ENCODE assay signal across 17 cellular contexts in the genomic region with DNA sequence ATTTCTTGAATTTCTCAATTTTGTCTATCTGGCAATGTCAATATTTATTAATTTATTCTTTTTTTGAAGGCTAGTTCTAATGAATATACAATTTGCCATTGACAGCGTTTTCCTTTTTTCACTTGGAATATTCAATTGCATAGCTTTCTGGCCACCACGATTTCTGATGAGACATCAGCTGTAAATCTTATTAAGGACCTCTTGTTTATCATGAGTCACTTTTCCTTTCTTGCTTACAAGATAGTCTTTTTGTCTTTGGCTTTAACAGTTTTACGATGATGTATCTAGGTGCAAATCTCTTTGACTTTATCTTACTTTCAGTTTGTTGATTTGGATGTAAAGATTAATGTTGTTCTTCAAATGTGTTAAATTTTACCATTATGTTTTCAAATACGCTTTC.
A peak's percentile ranks its signal among the peaks of the same experiment; 100 is the strongest.
DNase-seq lines count a peak whose midpoint lies in the region; ATAC-seq, FAIRE-seq and TF ChIP-seq lines count a peak whose summit lies in the region.
"Had no signal": no experiment of that assay in that cellular context is flagged by ENCODE, and none has a peak within 500 bp of the region (broad histone marks: within the 10 kb centered on the region; RNA-seq: fewer than 3 reads in every experiment).

No MANE protein-coding gene starts in this region.

- H3K18ac ChIP-seq in mesenchymal stem cell (ENCODE audit: low read depth in 1 of 2, low read length in 2 of 2): no peak overlapping the region

- H3K9me3 Mint-ChIP-seq in stimulated activated naive B cell treated with anti-CD40 and anti-IgM and Interleukin-4, amounts not matched to agents 10 μg/mL and 1 μg/mL and 100 μg/mL, for 72 hours: peaks cover 0 to 5% of the 10 kb centered on the region in 2 donors

- H3K27me3 Mint-ChIP-seq in stimulated activated naive B cell treated with anti-CD40 and anti-IgM and Interleukin-4, amounts not matched to agents 10 μg/mL and 1 μg/mL and 100 μg/mL, for 72 hours: no peaks in the 10 kb centered on the region
- H3K27me3 Mint-ChIP-seq: CD4-positive, CD25-positive, alpha-beta regulatory T cell had no signal

- H3K27ac ChIP-seq in mesenchymal stem cell (ENCODE audit: low read length, poor library complexity, severe bottlenecking): no peak overlapping the region
- H3K27ac ChIP-seq: RWPE1 had no signal

- H2BK15ac ChIP-seq in mesenchymal stem cell (ENCODE audit: low read depth, poor library complexity, severe bottlenecking): no peak overlapping the region

- no peak overlapping the region for H3K4ac ChIP-seq in mesenchymal stem cell (ENCODE audit: low read depth in 1 of 2, low read length in 2 of 2)

- no peak overlapping the region for H4K8ac ChIP-seq in mesenchymal stem cell (ENCODE audit: low read length)

- no peak overlapping the region for H3K4me3 Mint-ChIP-seq in stimulated activated naive B cell treated with anti-CD40 and anti-IgM and Interleukin-4, amounts not matched to agents 10 μg/mL and 1 μg/mL and 100 μg/mL, for 72 hours
- H3K4me3 Mint-ChIP-seq: CD4-positive, CD25-positive, alpha-beta regulatory T cell had no signal

- H3K36me3 ChIP-seq in BE2C: no peaks in the 10 kb centered on the region
- H3K36me3 ChIP-seq in mesenchymal stem cell (ENCODE audit: control insufficient read depth in 1 of 2, insufficient read depth in 2 of 2, low read depth in 1 of 2, low read length in 2 of 2): no peaks in the 10 kb centered on the region
- H3K36me3 ChIP-seq: HAP-1 had no signal

- no peak overlapping the region for H4K91ac ChIP-seq in mesenchymal stem cell (ENCODE audit: low read length)

- H3K4me3 ChIP-seq in BE2C (ENCODE audit: low read depth, low read length): peak overlapping the region; percentile 13; the same call in 1 of the 2 replicates
- H3K4me3 ChIP-seq in astrocyte of the spinal cord (ENCODE audit: low read depth, low read length): no peak overlapping the region
- peak overlapping the region in 1 of 2 experiments; percentile 45 for H3K4me3 ChIP-seq in mesenchymal stem cell (ENCODE audit: insufficient read depth in 1 of 2, low read depth in 1 of 2, low read length in 2 of 2)
- H3K4me3 ChIP-seq: HAP-1 had no signal

- no peaks in the 10 kb centered on the region for H3K4me1 Mint-ChIP-seq in stimulated activated naive B cell treated with anti-CD40 and anti-IgM and Interleukin-4, amounts not matched to agents 10 μg/mL and 1 μg/mL and 100 μg/mL, for 72 hours
- H3K4me1 Mint-ChIP-seq: CD4-positive, CD25-positive, alpha-beta regulatory T cell had no signal

- no peak overlapping the region for H3K14ac ChIP-seq in mesenchymal stem cell (ENCODE audit: low read length in 2 of 2)

- H3K36me3 Mint-ChIP-seq in stimulated activated naive B cell treated with anti-CD40 and anti-IgM and Interleukin-4, amounts not matched to agents 10 μg/mL and 1 μg/mL and 100 μg/mL, for 72 hours: no peaks in the 10 kb centered on the region
- H3K36me3 Mint-ChIP-seq: CD4-positive, CD25-positive, alpha-beta regulatory T cell had no signal

- no peak overlapping the region for H2BK12ac ChIP-seq in mesenchymal stem cell (ENCODE audit: low read length in 2 of 2)

- in situ Hi-C loops in astrocyte of the spinal cord (cut with HindIII; ENCODE audit: low sequenced_read_pairs): no loop called here

- TF ChIP-seq CTCF in BE2C (IDR thresholded peaks at IDR 0.05; ENCODE audit: low read depth, low read length) (no peak), astrocyte of the spinal cord (IDR thresholded peaks at IDR 0.05; ENCODE audit: low read depth, low read length) (no peak)

- no peaks in the 10 kb centered on the region for H3K4me1 ChIP-seq in BE2C
- no peaks in the 10 kb centered on the region for H3K4me1 ChIP-seq in mesenchymal stem cell (ENCODE audit: control insufficient read depth, insufficient read depth, low read depth, low read length)
- H3K4me1 ChIP-seq: HAP-1 had no signal

- no peaks in the 10 kb centered on the region for H3K9me3 ChIP-seq in BE2C
- peaks cover 19% of the 10 kb centered on the region for H3K9me3 ChIP-seq in mesenchymal stem cell (ENCODE audit: control insufficient read depth, low read length)
- H3K9me3 ChIP-seq: HAP-1 had no signal

- H3K79me1 ChIP-seq in mesenchymal stem cell (replicated peaks; ENCODE audit: low read length, poor library complexity, severe bottlenecking): no peaks in the 10 kb centered on the region

- no peak overlapping the region for H2BK5ac ChIP-seq in mesenchymal stem cell (ENCODE audit: low read depth, low read length, poor library complexity, severe bottlenecking)

- H3K4me2 ChIP-seq in mesenchymal stem cell (ENCODE audit: low read length, poor library complexity, severe bottlenecking): no peak overlapping the region

- H2AK5ac ChIP-seq in mesenchymal stem cell (ENCODE audit: low read length, severe bottlenecking): no peak overlapping the region

- no peak for DNase-seq in BE2C
- peak; percentile 18 for DNase-seq in HT1080 (ENCODE audit: low read depth)
- DNase-seq in astrocyte of the spinal cord (ENCODE audit: low read depth, low spot score): peak; percentile 9
- DNase-seq in mesenchymal stem cell: peak; percentile 63
- DNase-seq in stimulated activated naive B cell treated with anti-CD40 and anti-IgM and Interleukin-4, amounts not matched to agents 10 μg/mL and 1 μg/mL and 100 μg/mL, for 72 hours: no peak
- no peak for DNase-seq in activated CD4-positive, alpha-beta T cell treated with anti-CD3 and anti-CD28 coated beads for 48 hours
- no peak for DNase-seq in frontal cortex (ENCODE audit: low spot score in 2 of 2)
- DNase-seq: ACHN; AML-193; CD4-positive, CD25-positive, alpha-beta regulatory T cell; NCI-H1417 treated with DMSO at 0.1 percent for 48 hours; NCI-H1930; NCI-H446; NCI-H69; OCI-M1 had no signal

- 68% methylated on average over 1 of the region's 4 CpGs for WGBS in mesenchymal stem cell

- no peaks in the 10 kb centered on the region for H3K27me3 ChIP-seq in BE2C
- no peaks in the 10 kb centered on the region for H3K27me3 ChIP-seq in mesenchymal stem cell (ENCODE audit: control insufficient read depth in 1 of 2, insufficient read depth in 1 of 2, low read length in 2 of 2)

- ATAC-seq in stimulated activated naive B cell treated with anti-CD40 and anti-IgM and Interleukin-4, amounts not matched to agents 10 μg/mL and 1 μg/mL and 100 μg/mL, for 72 hours (replicated peaks): no peak

- no peak overlapping the region for H2BK120ac ChIP-seq in mesenchymal stem cell (ENCODE audit: low read depth, low read length)

- no peak overlapping the region for H2AFZ ChIP-seq in mesenchymal stem cell (ENCODE audit: low read depth, low read length)

- no peak overlapping the region for H3K9ac ChIP-seq in mesenchymal stem cell (ENCODE audit: low read length)

- no peak for FAIRE-seq in frontal cortex (lab: Jason Lieb, UNC)

- no peak overlapping the region for H3K27ac Mint-ChIP-seq in stimulated activated naive B cell treated with anti-CD40 and anti-IgM and Interleukin-4, amounts not matched to agents 10 μg/mL and 1 μg/mL and 100 μg/mL, for 72 hours
- H3K27ac Mint-ChIP-seq: CD4-positive, CD25-positive, alpha-beta regulatory T cell had no signal

- no peak overlapping the region for H3K23ac ChIP-seq in mesenchymal stem cell (ENCODE audit: low read length in 2 of 2)

Comparison
In these comparisons a context has a peak if more than half of its experiments do, and no peak if none do; other contexts are left out.
1. DNase-seq: peak in HT1080 (single experiment), astrocyte of the spinal cord (single experiment) and mesenchymal stem cell (single experiment); none in BE2C (single experiment), stimulated activated naive B cell treated with anti-CD40 and anti-IgM and Interleukin-4, amounts not matched to agents 10 μg/mL and 1 μg/mL and 100 μg/mL, for 72 hours (single experiment), activated CD4-positive, alpha-beta T cell treated with anti-CD3 and anti-CD28 coated beads for 48 hours (single experiment) and frontal cortex (0 of 2).